8 cellular contexts compared by ENCODE assay signal in the genomic region with DNA sequence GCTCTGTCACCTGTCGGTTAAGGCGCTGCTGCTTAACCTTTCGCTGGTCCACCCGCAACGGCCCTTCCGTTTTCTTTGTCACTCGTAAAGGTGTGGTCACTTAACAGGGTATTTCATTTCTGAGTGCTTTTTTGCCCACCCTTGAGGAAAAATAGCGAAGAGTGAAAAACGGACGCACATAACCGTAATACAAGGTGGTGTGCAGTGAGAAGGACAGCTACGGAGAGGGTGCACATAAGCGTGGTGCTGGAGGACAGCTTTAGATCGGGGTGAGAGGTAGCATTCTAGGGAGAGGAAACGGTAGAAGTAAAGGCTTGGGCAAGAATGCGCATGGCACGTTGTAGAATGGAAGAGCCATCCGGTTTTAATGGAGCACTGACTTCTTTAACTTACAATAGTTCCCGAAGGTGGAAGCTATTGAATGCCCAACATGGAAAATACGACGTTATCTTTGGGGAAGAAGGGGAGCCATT. TPM values are rescaled to one million over a fixed set of nuclear protein-coding genes. Genes with fewer than 3 reads are reported as not detected.
DNase-seq lines count a peak whose midpoint lies in the region; ATAC-seq, FAIRE-seq and TF ChIP-seq lines count a peak whose summit lies in the region.

No MANE protein-coding gene starts in this region.

- intact Hi-C loops in kidney (cut with DNase I), result no loop called here

- peak overlapping the region; percentile 96 for H3K4me2 ChIP-seq in Loucy (ENCODE audit: low read depth, low read length, poor library complexity, severe bottlenecking)

- peak overlapping the region; percentile 95 for H2AFZ ChIP-seq in Loucy (ENCODE audit: low read length)

- H3K9me3 ChIP-seq in Loucy (ENCODE audit: insufficient read depth, low read depth, low read length), result no peaks in the 10 kb centered on the region
- no peaks in the 10 kb centered on the region for H3K9me3 ChIP-seq in adipocyte (ENCODE audit: control insufficient read depth, low read length)
- H3K9me3 ChIP-seq in kidney (ENCODE audit: control insufficient read depth in 1 of 2, low read length in 2 of 2), result no peaks in the 10 kb centered on the region

- DNase-seq in AG08395 (ENCODE audit: low spot score) (peak; percentile 33), adipocyte (ENCODE audit: low read depth) (peak; percentile 46), kidney (no peak), GF-D8 (lab: John Stamatoyannopoulos, UW) (no peak)

- H3K79me2 ChIP-seq in Loucy (ENCODE audit: insufficient read depth, low read length), result peaks cover 84% of the 10 kb centered on the region

- H3K27ac ChIP-seq in kidney (ENCODE audit: low read depth in 2 of 2, low read length in 2 of 2) (peak overlapping the region in 1 of 2 donors; percentile 99), temporal lobe (ENCODE audit: low read depth, low read length) (peak overlapping the region; percentile 86)

- ATAC-seq in GM19023 (IDR thresholded peaks at IDR 0.05; ENCODE audit: unreplicated experiment), result peak; percentile 10
- no peak for ATAC-seq in HG02678 (IDR thresholded peaks at IDR 0.05; ENCODE audit: unreplicated experiment)

- H3K9me2 ChIP-seq in Loucy (replicated peaks; ENCODE audit: low read depth, low read length), result no peaks in the 10 kb centered on the region

- FAIRE-seq in kidney (lab: Jason Lieb, UNC), result no peak

- H3K36me3 ChIP-seq in Loucy (ENCODE audit: insufficient read depth, low read length) (peaks cover 20% of the 10 kb centered on the region), adipocyte (ENCODE audit: control insufficient read depth, insufficient read depth, low read length, severe bottlenecking) (peaks cover 27% of the 10 kb centered on the region), kidney (ENCODE audit: control insufficient read depth in 1 of 2, insufficient read depth in 2 of 2, low read length in 2 of 2) (peaks cover 11 to 16% of the 10 kb centered on the region in 2 donors)

- no peaks in the 10 kb centered on the region for H3K27me3 ChIP-seq in Loucy (ENCODE audit: insufficient read depth, low read length, poor library complexity, severe bottlenecking)
- no peaks in the 10 kb centered on the region for H3K27me3 ChIP-seq in adipocyte (replicated peaks; ENCODE audit: control insufficient read depth, insufficient read depth, low read length)

- no peaks in the 10 kb centered on the region for H3F3A ChIP-seq in Loucy (ENCODE audit: low read depth)

- H3K4me3 ChIP-seq in Loucy (ENCODE audit: low read length, poor library complexity, severe bottlenecking) (peak overlapping the region; percentile 78), adipocyte (ENCODE audit: low read length) (peak overlapping the region; percentile 95), kidney (ENCODE audit: low read length in 2 of 2) (peak overlapping the region; percentile 91 to 98)

- peaks cover 52% of the 10 kb centered on the region for H4K20me1 ChIP-seq in Loucy (ENCODE audit: insufficient read depth, low read length, poor library complexity, severe bottlenecking)

- H3K4me1 ChIP-seq in Loucy (ENCODE audit: insufficient read depth, low read length, poor library complexity, severe bottlenecking) (peaks cover 55% of the 10 kb centered on the region), adipocyte (ENCODE audit: control insufficient read depth, insufficient read depth, low read length) (peaks cover 23% of the 10 kb centered on the region), kidney (ENCODE audit: control insufficient read depth in 1 of 2, insufficient read depth in 1 of 2, low read depth in 1 of 2, low read length in 2 of 2) (peaks cover 18 to 19% of the 10 kb centered on the region in 2 donors)

- TF ChIP-seq CTCF in Loucy (conservative IDR thresholded peaks at IDR 0.05; ENCODE audit: low read length) (no peak), kidney (IDR thresholded peaks at IDR 0.05; ENCODE audit: borderline replicate concordance, extremely low read depth, insufficient read depth) (no peak)

- H3K9ac ChIP-seq in Loucy (ENCODE audit: low read depth, low read length, poor library complexity, severe bottlenecking) (peak overlapping the region; percentile 88), adipocyte (ENCODE audit: low read length) (peak overlapping the region; percentile 98), kidney (ENCODE audit: low read length in 2 of 2) (peak overlapping the region; percentile 93 to 94)

RNA-seq across cellular contexts. Expression of a gene that starts 0.8 kb away (rescaled TPM):
- total RNA-seq in kidney (136 TPM), temporal lobe (172 TPM)
- polyA plus RNA-seq in kidney (ENCODE audit: insufficient read depth, low read depth, low replicate concordance), result 130 TPM

RNA-seq across cellular contexts. Expression of a gene that starts 1.2 kb away (rescaled TPM):
- total RNA-seq in kidney, result 27.8 TPM
- polyA plus RNA-seq in kidney (ENCODE audit: insufficient read depth, low read depth, low replicate concordance), result 12.1 TPM
- 17.0 TPM for total RNA-seq in temporal lobe

RNA-seq across cellular contexts. Expression of a gene that starts 56.9 kb away (rescaled TPM):
- total RNA-seq in kidney (36.6 TPM), temporal lobe (7.6 TPM)
- 243 TPM for polyA plus RNA-seq in kidney (ENCODE audit: insufficient read depth, low read depth, low replicate concordance)

Comparison
In these comparisons a context has a peak if more than half of its experiments do, and no peak if none do; other contexts are left out.
1. DNase-seq: peak in AG08395 (single experiment) and adipocyte (single experiment); none in kidney (single experiment) and GF-D8 (single experiment).
2. Peak in every context shown above with its lines, with median percentiles within 50 percentile points of each other: H3K4me3 ChIP-seq and H3K9ac ChIP-seq.